ENCODE assay signal across 8 cellular contexts in genomic region chr21:34745557-34746255, GRCh38.
DNase-seq lines count a peak whose midpoint lies in the region; ATAC-seq and TF ChIP-seq lines count a peak whose summit lies in the region.

No MANE protein-coding gene starts in this region.

- no peak overlapping the region for H3K9ac ChIP-seq in liver (ENCODE audit: low read depth in 1 of 2, low read length in 2 of 2)

- H3K27me3 ChIP-seq in A673 (replicated peaks; ENCODE audit: insufficient read depth, low read depth, low read length, poor library complexity) (no peaks in the 10 kb centered on the region), liver (ENCODE audit: control insufficient read depth in 4 of 4, insufficient read depth in 4 of 4, low read length in 3 of 4) (no peaks in the 10 kb centered on the region)

- H3K36me3 ChIP-seq in A673 (ENCODE audit: insufficient read depth, low read length, poor library complexity, severe bottlenecking) (no peaks in the 10 kb centered on the region), liver (ENCODE audit: control insufficient read depth in 4 of 4, insufficient read depth in 3 of 4, low read depth in 1 of 4, low read length in 3 of 4) (no peaks in the 10 kb centered on the region)

- H3K9me3 ChIP-seq in A673 (ENCODE audit: low read depth, low read length, poor library complexity, severe bottlenecking) (no peaks in the 10 kb centered on the region), liver (ENCODE audit: control insufficient read depth in 4 of 4, low read length in 3 of 4) (no peaks in the 10 kb centered on the region)

- DNase-seq in A673 (ENCODE audit: low spot score) (peak; percentile 93), NCI-H460 (ENCODE audit: extremely low read depth, low read depth) (peak; percentile 73), coronary artery (ENCODE audit: low spot score) (peak; percentile 81)
- DNase-seq in activated CD4-positive, alpha-beta T cell treated with anti-CD3 and anti-CD28 coated beads for 24 hours (ENCODE audit: low read depth in 2 of 2) = peak; percentile 34 to 46
- DNase-seq in stimulated activated CD4-positive, alpha-beta T cell treated with anti-CD3 and anti-CD28 coated beads, TNF-alpha, amount 100 ng/mL, for 1 hour (ENCODE audit: low read depth in 3 of 3, low spot score in 1 of 3) = peak; percentile 7 to 27 (median 13)

- CTCF ChIA-PET in A673 (lab: Charles Lee) = interaction anchor here (0.6 to 1.4 kb wide), 17 partner anchors 15 to 1277 kb away, joined by 3 to 27 read pairs (median 4); no protein-coding TSS in a partner anchor

- 53% methylated on average over 21 of the region's 21 CpGs for WGBS in liver

- H3K27ac ChIP-seq in A673 (ENCODE audit: low read depth, low read length, poor library complexity, severe bottlenecking) (no peak overlapping the region), coronary artery (no peak overlapping the region), liver (ENCODE audit: low read depth in 1 of 2, low read length in 2 of 2) (no peak overlapping the region)

- ATAC-seq in GM18517 (IDR thresholded peaks at IDR 0.05; ENCODE audit: unreplicated experiment) (peak; percentile 66), HG03196 (IDR thresholded peaks at IDR 0.05; ENCODE audit: unreplicated experiment) (peak; percentile 77)

- TF ChIP-seq RAD21 in liver (IDR thresholded peaks at IDR 0.05) = peak; percentile 99

- H3K4me3 ChIP-seq in A673 (ENCODE audit: low read depth, low read length, poor library complexity, severe bottlenecking) (peak overlapping the region; percentile 22), coronary artery (peak overlapping the region; percentile 48), liver (ENCODE audit: low read depth in 1 of 3, low read length in 3 of 3) (no peak overlapping the region)

- no TSS peak for BruUV-seq in A673 (replicated peaks; lab: Mats Ljungman, UMichigan)

- POLR2A ChIA-PET in A673 (lab: Charles Lee; ENCODE audit: low non-redundant PET) = interaction anchor here (0.6 to 0.7 kb wide), 2 partner anchors 952 to 1098 kb away, joined by 3 read pairs; no protein-coding TSS in a partner anchor

- intact Hi-C loops in A673 (cut with micrococcal nuclease; ENCODE audit: unreplicated experiment) = loop anchor here (2.0 to 5.0 kb wide), 4 partner anchors 137 to 1283 kb away; no protein-coding TSS in a partner anchor

- peak; percentile 92 for TF ChIP-seq CTCF in A673 (conservative IDR thresholded peaks at IDR 0.05; ENCODE audit: low read depth, low read length)
- TF ChIP-seq CTCF in coronary artery (IDR thresholded peaks at IDR 0.05) = peak; percentile 74
- TF ChIP-seq CTCF in liver (IDR thresholded peaks at IDR 0.05; ENCODE audit: low read depth, low read length, missing input control) = peak; percentile 94

- H3K4me1 ChIP-seq in A673 (ENCODE audit: insufficient read depth, low read length, poor library complexity, severe bottlenecking) (no peaks in the 10 kb centered on the region), liver (ENCODE audit: control insufficient read depth in 4 of 4, insufficient read depth in 4 of 4, low read length in 3 of 4) (peaks cover 0 to 4% (median 0%) of the 10 kb centered on the region in 4 donors)

TF ChIP-seq in liver, 16 proteins besides CTCF, POLR2A, EP300 and RAD21:
- TF ChIP-seq SP1 (IDR thresholded peaks at IDR 0.05) = no peak
- peak in 1 of 2 donors; percentile 12 for TF ChIP-seq RXRA (IDR thresholded peaks at IDR 0.05)
- TF ChIP-seq GABPA (IDR thresholded peaks at IDR 0.05 in 1 of 2, conservative IDR thresholded peaks at IDR 0.05 in 1 of 2) = peak in 1 of 2 donors; percentile 28

Comparison
In these comparisons a context has a peak if more than half of its experiments do, and no peak if none do; other contexts are left out.
1. DNase-seq: peak in every context shown above with its lines; median percentile 93 in A673; 81 in coronary artery; 73 in NCI-H460; 40 in activated CD4-positive, alpha-beta T cell treated with anti-CD3 and anti-CD28 coated beads for 24 hours; 13 in stimulated activated CD4-positive, alpha-beta T cell treated with anti-CD3 and anti-CD28 coated beads, TNF-alpha, amount 100 ng/mL, for 1 hour.
2. H3K4me3 ChIP-seq: peak in A673 (single experiment) and coronary artery (single experiment); none in liver (0 of 3).
3. Peak in every context shown above with its lines, with median percentiles within 50 percentile points of each other: CTCF ChIP-seq.